Comparison of ENCODE assay signal across 2 cellular contexts in the genomic region with DNA sequence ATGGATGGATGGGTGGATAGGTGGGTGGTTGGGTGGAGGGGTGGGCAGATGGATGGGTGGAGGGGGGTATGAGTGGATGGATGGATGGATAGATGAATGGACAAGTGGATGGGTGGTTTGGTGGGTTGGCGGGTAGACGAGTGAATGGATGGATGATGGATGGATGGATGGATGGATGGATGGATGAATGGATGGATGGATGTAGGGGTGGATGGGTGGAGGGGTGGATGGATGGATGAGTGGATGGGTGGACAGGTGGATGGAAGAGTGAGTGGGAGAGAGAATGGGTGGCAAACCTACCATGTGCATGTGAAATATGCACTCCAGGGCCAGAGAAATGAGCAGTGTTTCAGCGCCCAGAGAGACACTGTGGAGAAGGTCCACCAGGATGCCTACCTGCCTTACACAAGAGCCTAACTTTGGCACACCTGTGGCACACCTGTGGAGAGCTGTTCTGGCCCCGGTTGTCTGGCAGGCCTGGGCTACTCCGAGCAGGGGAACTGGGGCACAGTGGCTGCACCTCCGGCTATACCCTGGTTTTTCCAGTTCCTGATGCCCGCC.
TF ChIP-seq lines count a peak whose summit lies in the region.

No MANE protein-coding gene starts in this region.

TF ChIP-seq in H1, 55 proteins besides CTCF, POLR2A, EP300 and RAD21:
- TF ChIP-seq ZNF274 (IDR thresholded peaks at IDR 0.05; ENCODE audit: borderline replicate concordance, extremely low read depth, low read length) (no peak), NRF1 (IDR thresholded peaks at IDR 0.05; ENCODE audit: low read depth, low read length) (no peak), KDM4A (IDR thresholded peaks at IDR 0.05; ENCODE audit: low read depth, low read length, severe bottlenecking) (no peak), POLR2AphosphoS5 (IDR thresholded peaks at IDR 0.05; ENCODE audit: low read depth, low read length) (no peak), TAF1 (IDR thresholded peaks at IDR 0.05; ENCODE audit: low read depth, low read length) (no peak), GABPA (IDR thresholded peaks at IDR 0.05; ENCODE audit: borderline replicate concordance, insufficient read depth, low read length) (no peak), CHD1 (IDR thresholded peaks at IDR 0.05; ENCODE audit: low read depth, low read length) (no peak), SAP30 (IDR thresholded peaks at IDR 0.05; ENCODE audit: insufficient read depth, insufficient replicate concordance, low read length) (no peak), TBP (IDR thresholded peaks at IDR 0.05; ENCODE audit: low read depth, low read length) (no peak)
TF ChIP-seq in H1: peak in this region for 0.

TF ChIP-seq in WTC11, 78 proteins besides CTCF, POLR2A, EP300 and RAD21:
- TF ChIP-seq ZNF671 (CRISPR knock-in tag; IDR thresholded peaks at IDR 0.05) (no peak), OVOL2 (CRISPR knock-in tag; IDR thresholded peaks at IDR 0.05; ENCODE audit: borderline replicate concordance) (no peak), CREM (CRISPR knock-in tag; IDR thresholded peaks at IDR 0.05) (no peak), TEAD1 (CRISPR knock-in tag; IDR thresholded peaks at IDR 0.05) (no peak), NR3C1 (CRISPR knock-in tag; conservative IDR thresholded peaks at IDR 0.05; ENCODE audit: low read depth) (no peak), ESRRA (CRISPR knock-in tag; IDR thresholded peaks at IDR 0.05; ENCODE audit: borderline replicate concordance) (no peak), RELA (CRISPR knock-in tag; IDR thresholded peaks at IDR 0.05; ENCODE audit: borderline replicate concordance) (no peak)
- TF ChIP-seq, protein P1, sequence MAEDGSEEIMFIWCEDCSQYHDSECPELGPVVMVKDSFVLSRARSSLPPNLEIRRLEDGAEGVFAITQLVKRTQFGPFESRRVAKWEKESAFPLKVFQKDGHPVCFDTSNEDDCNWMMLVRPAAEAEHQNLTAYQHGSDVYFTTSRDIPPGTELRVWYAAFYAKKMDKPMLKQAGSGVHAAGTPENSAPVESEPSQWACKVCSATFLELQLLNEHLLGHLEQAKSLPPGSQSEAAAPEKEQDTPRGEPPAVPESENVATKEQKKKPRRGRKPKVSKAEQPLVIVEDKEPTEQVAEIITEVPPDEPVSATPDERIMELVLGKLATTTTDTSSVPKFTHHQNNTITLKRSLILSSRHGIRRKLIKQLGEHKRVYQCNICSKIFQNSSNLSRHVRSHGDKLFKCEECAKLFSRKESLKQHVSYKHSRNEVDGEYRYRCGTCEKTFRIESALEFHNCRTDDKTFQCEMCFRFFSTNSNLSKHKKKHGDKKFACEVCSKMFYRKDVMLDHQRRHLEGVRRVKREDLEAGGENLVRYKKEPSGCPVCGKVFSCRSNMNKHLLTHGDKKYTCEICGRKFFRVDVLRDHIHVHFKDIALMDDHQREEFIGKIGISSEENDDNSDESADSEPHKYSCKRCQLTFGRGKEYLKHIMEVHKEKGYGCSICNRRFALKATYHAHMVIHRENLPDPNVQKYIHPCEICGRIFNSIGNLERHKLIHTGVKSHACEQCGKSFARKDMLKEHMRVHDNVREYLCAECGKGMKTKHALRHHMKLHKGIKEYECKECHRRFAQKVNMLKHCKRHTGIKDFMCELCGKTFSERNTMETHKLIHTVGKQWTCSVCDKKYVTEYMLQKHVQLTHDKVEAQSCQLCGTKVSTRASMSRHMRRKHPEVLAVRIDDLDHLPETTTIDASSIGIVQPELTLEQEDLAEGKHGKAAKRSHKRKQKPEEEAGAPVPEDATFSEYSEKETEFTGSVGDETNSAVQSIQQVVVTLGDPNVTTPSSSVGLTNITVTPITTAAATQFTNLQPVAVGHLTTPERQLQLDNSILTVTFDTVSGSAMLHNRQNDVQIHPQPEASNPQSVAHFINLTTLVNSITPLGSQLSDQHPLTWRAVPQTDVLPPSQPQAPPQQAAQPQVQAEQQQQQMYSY (CRISPR knock-in tag; IDR thresholded peaks at IDR 0.05), result no peak
- TF ChIP-seq, protein P2, sequence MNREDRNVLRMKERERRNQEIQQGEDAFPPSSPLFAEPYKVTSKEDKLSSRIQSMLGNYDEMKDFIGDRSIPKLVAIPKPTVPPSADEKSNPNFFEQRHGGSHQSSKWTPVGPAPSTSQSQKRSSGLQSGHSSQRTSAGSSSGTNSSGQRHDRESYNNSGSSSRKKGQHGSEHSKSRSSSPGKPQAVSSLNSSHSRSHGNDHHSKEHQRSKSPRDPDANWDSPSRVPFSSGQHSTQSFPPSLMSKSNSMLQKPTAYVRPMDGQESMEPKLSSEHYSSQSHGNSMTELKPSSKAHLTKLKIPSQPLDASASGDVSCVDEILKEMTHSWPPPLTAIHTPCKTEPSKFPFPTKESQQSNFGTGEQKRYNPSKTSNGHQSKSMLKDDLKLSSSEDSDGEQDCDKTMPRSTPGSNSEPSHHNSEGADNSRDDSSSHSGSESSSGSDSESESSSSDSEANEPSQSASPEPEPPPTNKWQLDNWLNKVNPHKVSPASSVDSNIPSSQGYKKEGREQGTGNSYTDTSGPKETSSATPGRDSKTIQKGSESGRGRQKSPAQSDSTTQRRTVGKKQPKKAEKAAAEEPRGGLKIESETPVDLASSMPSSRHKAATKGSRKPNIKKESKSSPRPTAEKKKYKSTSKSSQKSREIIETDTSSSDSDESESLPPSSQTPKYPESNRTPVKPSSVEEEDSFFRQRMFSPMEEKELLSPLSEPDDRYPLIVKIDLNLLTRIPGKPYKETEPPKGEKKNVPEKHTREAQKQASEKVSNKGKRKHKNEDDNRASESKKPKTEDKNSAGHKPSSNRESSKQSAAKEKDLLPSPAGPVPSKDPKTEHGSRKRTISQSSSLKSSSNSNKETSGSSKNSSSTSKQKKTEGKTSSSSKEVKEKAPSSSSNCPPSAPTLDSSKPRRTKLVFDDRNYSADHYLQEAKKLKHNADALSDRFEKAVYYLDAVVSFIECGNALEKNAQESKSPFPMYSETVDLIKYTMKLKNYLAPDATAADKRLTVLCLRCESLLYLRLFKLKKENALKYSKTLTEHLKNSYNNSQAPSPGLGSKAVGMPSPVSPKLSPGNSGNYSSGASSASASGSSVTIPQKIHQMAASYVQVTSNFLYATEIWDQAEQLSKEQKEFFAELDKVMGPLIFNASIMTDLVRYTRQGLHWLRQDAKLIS (CRISPR knock-in tag; IDR thresholded peaks at IDR 0.05; ENCODE audit: borderline replicate concordance), result no peak
- TF ChIP-seq, protein P3, sequence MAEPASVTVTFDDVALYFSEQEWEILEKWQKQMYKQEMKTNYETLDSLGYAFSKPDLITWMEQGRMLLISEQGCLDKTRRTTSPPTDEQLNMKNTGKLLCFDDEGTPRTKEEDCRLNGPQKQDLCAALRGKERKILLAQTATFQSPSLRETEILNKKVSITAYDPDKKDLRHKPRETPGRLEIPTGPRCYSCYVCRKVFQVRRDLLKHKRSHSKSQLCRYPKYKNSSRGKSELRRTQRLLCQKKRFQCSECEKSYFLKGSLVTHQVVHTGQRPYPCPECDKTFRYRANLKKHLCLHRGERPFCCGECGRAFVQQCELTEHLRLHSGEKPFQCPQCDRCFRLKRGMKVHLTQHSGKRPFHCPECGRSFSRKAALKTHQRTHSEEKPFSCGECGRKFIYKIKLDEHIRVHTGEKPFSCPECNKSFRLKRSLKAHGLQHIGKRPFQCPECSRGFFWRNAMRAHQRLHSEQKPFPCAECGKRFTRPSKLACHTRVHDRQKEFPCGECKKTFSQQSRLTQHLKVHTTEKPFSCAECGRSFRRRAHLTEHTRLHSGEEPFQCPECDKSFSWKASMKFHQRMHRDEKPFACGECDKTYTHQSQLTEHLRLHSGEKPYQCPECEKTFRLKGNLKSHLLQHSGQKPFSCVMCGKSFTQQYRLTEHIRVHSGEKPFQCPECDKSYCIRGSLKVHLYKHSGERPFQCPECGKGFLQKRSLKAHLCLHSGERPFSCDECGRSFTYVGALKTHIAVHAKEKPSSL (CRISPR knock-in tag; conservative IDR thresholded peaks at IDR 0.05), result no peak
- TF ChIP-seq, protein P4, sequence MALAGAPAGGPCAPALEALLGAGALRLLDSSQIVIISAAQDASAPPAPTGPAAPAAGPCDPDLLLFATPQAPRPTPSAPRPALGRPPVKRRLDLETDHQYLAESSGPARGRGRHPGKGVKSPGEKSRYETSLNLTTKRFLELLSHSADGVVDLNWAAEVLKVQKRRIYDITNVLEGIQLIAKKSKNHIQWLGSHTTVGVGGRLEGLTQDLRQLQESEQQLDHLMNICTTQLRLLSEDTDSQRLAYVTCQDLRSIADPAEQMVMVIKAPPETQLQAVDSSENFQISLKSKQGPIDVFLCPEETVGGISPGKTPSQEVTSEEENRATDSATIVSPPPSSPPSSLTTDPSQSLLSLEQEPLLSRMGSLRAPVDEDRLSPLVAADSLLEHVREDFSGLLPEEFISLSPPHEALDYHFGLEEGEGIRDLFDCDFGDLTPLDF (CRISPR knock-in tag; IDR thresholded peaks at IDR 0.05), result no peak
- TF ChIP-seq, protein P5, sequence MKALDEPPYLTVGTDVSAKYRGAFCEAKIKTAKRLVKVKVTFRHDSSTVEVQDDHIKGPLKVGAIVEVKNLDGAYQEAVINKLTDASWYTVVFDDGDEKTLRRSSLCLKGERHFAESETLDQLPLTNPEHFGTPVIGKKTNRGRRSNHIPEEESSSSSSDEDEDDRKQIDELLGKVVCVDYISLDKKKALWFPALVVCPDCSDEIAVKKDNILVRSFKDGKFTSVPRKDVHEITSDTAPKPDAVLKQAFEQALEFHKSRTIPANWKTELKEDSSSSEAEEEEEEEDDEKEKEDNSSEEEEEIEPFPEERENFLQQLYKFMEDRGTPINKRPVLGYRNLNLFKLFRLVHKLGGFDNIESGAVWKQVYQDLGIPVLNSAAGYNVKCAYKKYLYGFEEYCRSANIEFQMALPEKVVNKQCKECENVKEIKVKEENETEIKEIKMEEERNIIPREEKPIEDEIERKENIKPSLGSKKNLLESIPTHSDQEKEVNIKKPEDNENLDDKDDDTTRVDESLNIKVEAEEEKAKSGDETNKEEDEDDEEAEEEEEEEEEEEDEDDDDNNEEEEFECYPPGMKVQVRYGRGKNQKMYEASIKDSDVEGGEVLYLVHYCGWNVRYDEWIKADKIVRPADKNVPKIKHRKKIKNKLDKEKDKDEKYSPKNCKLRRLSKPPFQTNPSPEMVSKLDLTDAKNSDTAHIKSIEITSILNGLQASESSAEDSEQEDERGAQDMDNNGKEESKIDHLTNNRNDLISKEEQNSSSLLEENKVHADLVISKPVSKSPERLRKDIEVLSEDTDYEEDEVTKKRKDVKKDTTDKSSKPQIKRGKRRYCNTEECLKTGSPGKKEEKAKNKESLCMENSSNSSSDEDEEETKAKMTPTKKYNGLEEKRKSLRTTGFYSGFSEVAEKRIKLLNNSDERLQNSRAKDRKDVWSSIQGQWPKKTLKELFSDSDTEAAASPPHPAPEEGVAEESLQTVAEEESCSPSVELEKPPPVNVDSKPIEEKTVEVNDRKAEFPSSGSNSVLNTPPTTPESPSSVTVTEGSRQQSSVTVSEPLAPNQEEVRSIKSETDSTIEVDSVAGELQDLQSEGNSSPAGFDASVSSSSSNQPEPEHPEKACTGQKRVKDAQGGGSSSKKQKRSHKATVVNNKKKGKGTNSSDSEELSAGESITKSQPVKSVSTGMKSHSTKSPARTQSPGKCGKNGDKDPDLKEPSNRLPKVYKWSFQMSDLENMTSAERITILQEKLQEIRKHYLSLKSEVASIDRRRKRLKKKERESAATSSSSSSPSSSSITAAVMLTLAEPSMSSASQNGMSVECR (CRISPR knock-in tag; IDR thresholded peaks at IDR 0.05; ENCODE audit: borderline replicate concordance), result no peak
- TF ChIP-seq, protein P6, sequence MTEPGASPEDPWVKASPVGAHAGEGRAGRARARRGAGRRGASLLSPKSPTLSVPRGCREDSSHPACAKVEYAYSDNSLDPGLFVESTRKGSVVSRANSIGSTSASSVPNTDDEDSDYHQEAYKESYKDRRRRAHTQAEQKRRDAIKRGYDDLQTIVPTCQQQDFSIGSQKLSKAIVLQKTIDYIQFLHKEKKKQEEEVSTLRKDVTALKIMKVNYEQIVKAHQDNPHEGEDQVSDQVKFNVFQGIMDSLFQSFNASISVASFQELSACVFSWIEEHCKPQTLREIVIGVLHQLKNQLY (CRISPR knock-in tag; IDR thresholded peaks at IDR 0.05), result no peak
